ENCODE assay signal across 10 cellular contexts in the genomic region with DNA sequence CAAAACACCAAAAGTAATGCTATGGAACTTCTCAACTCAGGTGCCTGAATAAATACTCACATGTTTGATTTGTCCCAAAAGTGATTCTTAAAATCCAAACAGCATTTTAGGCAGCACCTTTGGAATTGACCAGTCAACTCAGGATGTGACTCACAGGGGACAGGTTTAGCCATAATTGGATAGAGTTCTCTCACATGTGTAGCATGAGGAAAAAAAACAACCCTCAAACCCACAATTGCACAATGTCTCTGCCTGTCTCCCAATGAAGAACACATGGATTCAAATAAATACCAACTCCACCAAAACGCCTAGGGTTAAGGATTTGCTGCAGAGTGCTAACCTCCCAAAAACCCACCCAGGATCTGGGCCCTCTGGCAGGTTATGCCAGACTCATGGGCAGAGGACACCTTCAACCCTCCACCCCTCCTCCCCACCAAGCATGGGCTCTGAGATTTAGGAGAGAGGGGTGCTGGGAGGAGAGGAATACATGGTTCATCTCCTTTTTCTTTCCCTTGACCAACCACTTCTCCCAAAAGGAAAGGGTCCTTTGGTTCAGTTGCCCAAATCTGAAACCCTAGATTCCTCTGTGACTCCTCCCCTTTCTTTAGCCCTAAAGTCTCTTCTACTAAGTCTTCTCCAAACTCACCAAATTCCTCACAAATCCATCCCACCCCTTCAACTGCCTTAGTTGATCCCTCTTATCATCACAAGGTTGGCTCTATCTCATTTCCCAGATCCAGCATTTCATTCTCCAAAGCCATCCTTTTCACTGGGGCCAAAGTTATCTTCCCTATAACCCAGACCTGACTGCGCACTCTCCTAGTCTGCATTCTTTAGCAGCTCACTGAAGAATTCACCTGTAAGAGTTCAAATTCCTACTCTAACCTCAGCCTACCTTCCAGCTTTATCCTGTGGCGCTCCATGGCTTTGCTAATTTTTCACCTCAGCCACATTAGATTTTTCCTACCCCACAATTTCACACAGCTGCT. TPM values are rescaled to one million over a fixed set of nuclear protein-coding genes. Genes with fewer than 3 reads are reported as not detected.
A peak's percentile ranks its signal among the peaks of the same experiment; 100 is the strongest.
DNase-seq lines count a peak whose midpoint lies in the region; ATAC-seq and TF ChIP-seq lines count a peak whose summit lies in the region.
"Had no signal": no experiment of that assay in that cellular context is flagged by ENCODE, and none has a peak within 500 bp of the region (broad histone marks: within the 10 kb centered on the region; RNA-seq: fewer than 3 reads in every experiment).

No MANE protein-coding gene starts in this region.

- peaks cover 32% of the 10 kb centered on the region for H3K4me1 Mint-ChIP-seq in type B pancreatic cell (ENCODE audit: unreplicated experiment)

- no peak for DNase-seq in activated naive CD4-positive, alpha-beta T cell treated with anti-CD3 and anti-CD28 coated beads, Interleukin-2, amount 50 U/mL, for 72 hours (ENCODE audit: low spot score in 2 of 2)
- DNase-seq in activated naive CD4-positive, alpha-beta T cell treated with Interleukin-2 at 50 U/mL for 16 hours: no peak
- DNase-seq in SK-N-MC (ENCODE audit: low read depth, low spot score) (no peak), type B pancreatic cell (ENCODE audit: extremely low spot score, unreplicated experiment) (no peak), superior temporal gyrus (ENCODE audit: extremely low spot score) (no peak)
- DNase-seq: substantia nigra had no signal

- 90 to 92% methylated on average over 2 to 3 of the region's 3 CpGs for WGBS in gastroesophageal sphincter (ENCODE audit: low coverage in 1 of 2), 2 donors

- H3K9ac ChIP-seq in SK-N-MC (ENCODE audit: insufficient read length): no peak overlapping the region

- H3K27ac ChIP-seq in SK-N-MC: peak overlapping the region; percentile 13; the same call in 1 of the 2 replicates
- peak overlapping the region in 3 of 4 donors; percentile 26 to 52 (median 38) for H3K27ac ChIP-seq in gastroesophageal sphincter

- H3K36me3 ChIP-seq in SK-N-MC (ENCODE audit: insufficient read depth, low read length) (peaks cover 13% of the 10 kb centered on the region), gastroesophageal sphincter (no peaks in the 10 kb centered on the region)

- no peak for TF ChIP-seq CTCF in gastroesophageal sphincter (IDR thresholded peaks at IDR 0.05)
- no peak for TF ChIP-seq CTCF in type B pancreatic cell (conservative IDR thresholded peaks at IDR 0.05)

- H3K4me3 Mint-ChIP-seq in type B pancreatic cell: no peak overlapping the region
- H3K4me3 Mint-ChIP-seq: nephron had no signal

- H3K9me3 ChIP-seq in SK-N-MC (ENCODE audit: low read depth, low read length): no peaks in the 10 kb centered on the region; the same call in 1 of the 2 replicates
- H3K9me3 ChIP-seq in gastroesophageal sphincter: no peaks in the 10 kb centered on the region

- H3K27me3 Mint-ChIP-seq in type B pancreatic cell: no peaks in the 10 kb centered on the region

- no peak overlapping the region for H3K27ac Mint-ChIP-seq in activated naive CD4-positive, alpha-beta T cell treated with anti-CD3 and anti-CD28 coated beads, Interleukin-2, amount 50 U/mL, for 72 hours
- H3K27ac Mint-ChIP-seq in type B pancreatic cell: peak overlapping the region; percentile 8
- H3K27ac Mint-ChIP-seq: nephron had no signal

- peaks cover 6 to 84% (median 11%) of the 10 kb centered on the region in 3 donors for H3K4me1 ChIP-seq in gastroesophageal sphincter

- H3K9me3 Mint-ChIP-seq in activated naive CD4-positive, alpha-beta T cell treated with anti-CD3 and anti-CD28 coated beads, Interleukin-2, amount 50 U/mL, for 72 hours: peaks cover 2 to 10% of the 10 kb centered on the region in 2 donors
- H3K9me3 Mint-ChIP-seq in type B pancreatic cell: peaks cover 10% of the 10 kb centered on the region
- H3K9me3 Mint-ChIP-seq: nephron had no signal

- H3K27me3 ChIP-seq in gastroesophageal sphincter: no peaks in the 10 kb centered on the region

- TF ChIP-seq EP300 in gastroesophageal sphincter (IDR thresholded peaks at IDR 0.05): no peak

- peak; percentile 64 to 78 for ATAC-seq in activated naive CD4-positive, alpha-beta T cell treated with anti-CD3 and anti-CD28 coated beads, Interleukin-2, amount 50 U/mL, for 72 hours
- ATAC-seq in gastroesophageal sphincter (peak; percentile 79), HG03196 (IDR thresholded peaks at IDR 0.05; ENCODE audit: unreplicated experiment) (no peak), GM21390 (IDR thresholded peaks at IDR 0.05; ENCODE audit: unreplicated experiment) (no peak)

- no peak for TF ChIP-seq POLR2A in gastroesophageal sphincter (IDR thresholded peaks at IDR 0.05)

- peaks cover 10% of the 10 kb centered on the region in 2 donors for H3K36me3 Mint-ChIP-seq in activated naive CD4-positive, alpha-beta T cell treated with anti-CD3 and anti-CD28 coated beads, Interleukin-2, amount 50 U/mL, for 72 hours
- H3K36me3 Mint-ChIP-seq in type B pancreatic cell: peaks cover 10% of the 10 kb centered on the region

- H3K4me3 ChIP-seq in SK-N-MC (no peak overlapping the region), gastroesophageal sphincter (no peak overlapping the region)

RNA-seq across cellular contexts. Expression of a gene that starts 7.7 kb away (rescaled TPM):
- 10 to 100 TPM; 16.4 to 50.1 TPM for total RNA-seq in activated naive CD4-positive, alpha-beta T cell treated with anti-CD3 and anti-CD28 coated beads, Interleukin-2, amount 50 U/mL, for 72 hours
- 100 to 1,000 TPM in 3 of 4 donors, 10 to 100 TPM in 1; 92.7 to 133 (median 115) TPM for total RNA-seq in gastroesophageal sphincter
- total RNA-seq in type B pancreatic cell (ENCODE audit: low replicate concordance): 50.7 and 59.2 TPM in 2 replicates

Comparison
In these comparisons a context has a peak if more than half of its experiments do, and no peak if none do; other contexts are left out.
1. ATAC-seq: peak in activated naive CD4-positive, alpha-beta T cell treated with anti-CD3 and anti-CD28 coated beads, Interleukin-2, amount 50 U/mL, for 72 hours (2 of 2) and gastroesophageal sphincter (single experiment); none in HG03196 (single experiment) and GM21390 (single experiment).